Comparison of ENCODE assay signal across 8 cellular contexts in the genomic region with DNA sequence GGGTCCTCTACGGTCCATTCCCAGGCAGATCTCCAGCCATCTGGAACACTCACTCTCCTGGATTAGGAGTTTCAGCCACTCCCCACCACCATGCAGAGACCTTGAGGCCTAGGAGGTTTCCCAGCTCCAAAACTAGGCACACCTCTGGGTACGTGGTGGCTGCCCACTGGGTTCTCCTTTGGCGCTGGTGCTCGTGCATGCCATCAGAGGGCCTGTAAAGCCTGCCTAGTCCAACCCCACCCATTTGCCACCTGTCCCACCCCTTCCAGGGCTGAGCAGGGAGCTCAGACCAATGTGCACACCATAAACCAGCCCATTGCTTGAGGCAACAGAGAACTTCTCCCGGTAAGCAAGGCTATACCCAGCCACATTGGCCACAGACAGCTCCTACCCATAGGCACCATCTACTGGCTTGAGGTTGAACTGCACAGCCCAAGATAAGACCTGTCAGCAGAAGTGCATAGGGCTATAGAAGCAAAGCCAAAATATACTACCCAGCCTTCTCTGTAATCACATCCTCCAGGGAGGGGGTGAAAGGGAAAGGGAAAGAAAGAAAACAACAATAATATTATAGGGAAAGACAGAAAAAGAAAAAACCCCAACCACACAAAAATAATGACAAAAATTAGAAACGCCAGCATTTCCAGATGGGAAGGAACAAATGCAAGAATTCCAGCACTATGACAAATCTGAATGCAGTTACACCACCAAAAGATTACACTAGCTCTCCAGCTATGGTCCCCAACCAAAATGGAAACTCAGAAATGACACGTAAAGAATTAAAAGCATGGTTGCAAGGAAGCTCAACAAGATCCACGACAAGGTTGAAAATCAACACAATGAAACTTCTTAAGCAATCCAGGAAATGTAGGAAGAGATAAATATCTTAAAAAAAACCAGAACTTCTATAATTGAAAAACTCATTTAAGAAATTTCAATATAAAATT.
DNase-seq lines count a peak whose midpoint lies in the region; ATAC-seq, FAIRE-seq and TF ChIP-seq lines count a peak whose summit lies in the region.

No MANE protein-coding gene starts in this region.

- H3K4me2 ChIP-seq in A549 = no peak overlapping the region

- H3K9ac ChIP-seq in endodermal cell (ENCODE audit: extremely low read depth, low read length, poor library complexity, severe bottlenecking) = no peak overlapping the region

- intact Hi-C loops in natural killer cell (cut with micrococcal nuclease) = no loop called here

- H3K9me3 Mint-ChIP-seq in endodermal cell = peaks cover 13% of the 10 kb centered on the region
- no peaks in the 10 kb centered on the region for H3K9me3 Mint-ChIP-seq in natural killer cell
- H3K9me3 Mint-ChIP-seq in CD8-positive, alpha-beta memory T cell = peaks cover 0 to 4% (median 3%) of the 10 kb centered on the region in 5 donors

- ATAC-seq in A549 (peak; percentile 74 to 94; a peak in 5 of 6 replicates), natural killer cell (peak in 1 of 3 donors; percentile 72)

- H3K36me3 ChIP-seq in HAP-1 (replicated peaks) = no peaks in the 10 kb centered on the region
- no peaks in the 10 kb centered on the region for H3K36me3 ChIP-seq in SJCRH30
- no peaks in the 10 kb centered on the region for H3K36me3 ChIP-seq in endodermal cell (ENCODE audit: control insufficient read depth, insufficient read depth, low read length)
- H3K36me3 ChIP-seq in CD8-positive, alpha-beta memory T cell (ENCODE audit: insufficient read depth, low read length) = no peaks in the 10 kb centered on the region

- DNase-seq in A549 (ENCODE audit: low read depth in 1 of 2, low spot score in 1 of 2) (peak; percentile 15 to 52), GM12864 (ENCODE audit: low read depth) (peak; percentile 13), HAP-1 (ENCODE audit: low spot score in 2 of 2) (peak; percentile 5 to 52), KG1 (lab: John Stamatoyannopoulos, UW) (peak; percentile 11), SJCRH30 (peak; percentile 50 to 71), endodermal cell (peak; percentile 91), natural killer cell (no peak)
- DNase-seq in CD8-positive, alpha-beta memory T cell = no peak

- no peaks in the 10 kb centered on the region for H3K36me3 Mint-ChIP-seq in endodermal cell (ENCODE audit: low read depth)
- no peaks in the 10 kb centered on the region for H3K36me3 Mint-ChIP-seq in natural killer cell
- no peaks in the 10 kb centered on the region for H3K36me3 Mint-ChIP-seq in CD8-positive, alpha-beta memory T cell

- peak in 1 of 2 experiments; percentile 44; a peak in 2 of 5 replicates for TF ChIP-seq RAD21 in A549 (conservative IDR thresholded peaks at IDR 0.05 in 1 of 2, IDR thresholded peaks at IDR 0.05 in 1 of 2)

- in situ Hi-C loops in HAP-1 (cut with MboI; ENCODE audit: low sequenced_read_pairs) = no loop called here

- H3K4me1 Mint-ChIP-seq in endodermal cell = peaks cover 3% of the 10 kb centered on the region
- H3K4me1 Mint-ChIP-seq in natural killer cell = no peaks in the 10 kb centered on the region
- no peaks in the 10 kb centered on the region for H3K4me1 Mint-ChIP-seq in CD8-positive, alpha-beta memory T cell

- TF ChIP-seq CTCF in A549 (IDR thresholded peaks at IDR 0.05) = peak; percentile 18; the same call in 1 of the 3 replicates
- TF ChIP-seq CTCF in GM12864 (IDR thresholded peaks at IDR 0.05; ENCODE audit: low read depth, low read length, missing control alignments) = peak; percentile 91
- TF ChIP-seq CTCF in endodermal cell (conservative IDR thresholded peaks at IDR 0.05) = peak; percentile 85
- peak; percentile 21 for TF ChIP-seq CTCF in natural killer cell (IDR thresholded peaks at IDR 0.05)

- H3K27ac ChIP-seq in A549 (no peak overlapping the region), SJCRH30 (no peak overlapping the region), endodermal cell (ENCODE audit: low read depth, low read length) (no peak overlapping the region)
- H3K27ac ChIP-seq in CD8-positive, alpha-beta memory T cell (ENCODE audit: low read depth, low read length) = no peak overlapping the region

- CTCF ChIA-PET in A549 (lab: Yijun Ruan, JAX) = interaction anchor here (0.7 to 1.5 kb wide), 3 partner anchors 8 to 44 kb away, joined by 3 to 4 read pairs (median 3); no protein-coding TSS in a partner anchor
- CTCF ChIA-PET in CD8-positive, alpha-beta memory T cell (lab: Charles Lee) = no interaction called here

- no peak for TF ChIP-seq POLR2A in A549 (IDR thresholded peaks at IDR 0.05; ENCODE audit: low read length)

- WGBS in A549 (ENCODE audit: missing lambda C conversion rate) = 40% methylated on average over 8 of the region's 8 CpGs
- WGBS in endodermal cell (ENCODE audit: insufficient coverage in 1 of 2, insufficient read length in 1 of 2), 2 experiments = 83 to 96% methylated on average over 4 to 8 of the region's 8 CpGs

- no peak overlapping the region for H3K4me3 ChIP-seq in A549
- H3K4me3 ChIP-seq in GM12864 (ENCODE audit: low read depth, low read length) = no peak overlapping the region
- H3K4me3 ChIP-seq in HAP-1 = no peak overlapping the region
- no peak overlapping the region for H3K4me3 ChIP-seq in SJCRH30
- H3K4me3 ChIP-seq in endodermal cell (ENCODE audit: low read length) = no peak overlapping the region
- no peak overlapping the region for H3K4me3 ChIP-seq in CD8-positive, alpha-beta memory T cell (ENCODE audit: low read length)

- H3K9me3 ChIP-seq in A549 (no peaks in the 10 kb centered on the region), HAP-1 (no peaks in the 10 kb centered on the region), SJCRH30 (replicated peaks) (no peaks in the 10 kb centered on the region), endodermal cell (ENCODE audit: control insufficient read depth, low read length) (no peaks in the 10 kb centered on the region)
- H3K9me3 ChIP-seq in CD8-positive, alpha-beta memory T cell (ENCODE audit: low read length) = no peaks in the 10 kb centered on the region

- H3K27ac Mint-ChIP-seq in endodermal cell (no peak overlapping the region), natural killer cell (no peak overlapping the region)
- H3K27ac Mint-ChIP-seq in CD8-positive, alpha-beta memory T cell = no peak overlapping the region

- TF ChIP-seq EP300 in A549 (IDR thresholded peaks at IDR 0.05) = no peak

- H3K4me1 ChIP-seq in A549 (no peaks in the 10 kb centered on the region), HAP-1 (no peaks in the 10 kb centered on the region; the same call in 1 of the 2 replicates), SJCRH30 (no peaks in the 10 kb centered on the region), endodermal cell (ENCODE audit: control insufficient read depth, insufficient read depth, low read length) (no peaks in the 10 kb centered on the region)
- no peaks in the 10 kb centered on the region for H3K4me1 ChIP-seq in CD8-positive, alpha-beta memory T cell (ENCODE audit: insufficient read depth, low read length)

- no peak overlapping the region for H3K4me3 Mint-ChIP-seq in endodermal cell
- H3K4me3 Mint-ChIP-seq in natural killer cell = no peak overlapping the region
- H3K4me3 Mint-ChIP-seq in CD8-positive, alpha-beta memory T cell = no peak overlapping the region

- FAIRE-seq in A549 (lab: Jason Lieb, UNC) = no peak

- no peaks in the 10 kb centered on the region for H3K27me3 ChIP-seq in HAP-1 (ENCODE audit: low read depth)
- no peaks in the 10 kb centered on the region for H3K27me3 ChIP-seq in SJCRH30
- H3K27me3 ChIP-seq in endodermal cell (ENCODE audit: control insufficient read depth, insufficient read depth, low read length, poor library complexity, severe bottlenecking) = no peaks in the 10 kb centered on the region
- no peaks in the 10 kb centered on the region for H3K27me3 ChIP-seq in CD8-positive, alpha-beta memory T cell (ENCODE audit: insufficient read depth, low read length, poor library complexity, severe bottlenecking)

- peaks cover 2% of the 10 kb centered on the region for H3K27me3 Mint-ChIP-seq in endodermal cell (ENCODE audit: insufficient read depth)
- H3K27me3 Mint-ChIP-seq in natural killer cell (ENCODE audit: low read depth in 2 of 2) = peaks cover 0 to 3% of the 10 kb centered on the region in 2 donors
- H3K27me3 Mint-ChIP-seq in CD8-positive, alpha-beta memory T cell = peaks cover 2 to 14% of the 10 kb centered on the region in 2 donors

- POLR2A ChIA-PET in A549 (lab: Yijun Ruan, JAX) = interaction anchor here (0.6 kb wide), 1 partner anchor 397 kb away, joined by 3 read pairs; no protein-coding TSS in a partner anchor
- POLR2A ChIA-PET in CD8-positive, alpha-beta memory T cell (lab: Charles Lee) = no interaction called here

TF ChIP-seq in A549, 52 proteins besides CTCF, POLR2A, EP300 and RAD21:
- TF ChIP-seq ATOH8 (CRISPR knock-in tag; IDR thresholded peaks at IDR 0.05; ENCODE audit: low read depth) (no peak), MAFK (IDR thresholded peaks at IDR 0.05; ENCODE audit: partially characterized antibody) (peak; percentile 14)
TF ChIP-seq in A549: peak in this region for 1.

Comparison
In these comparisons a context has a peak if more than half of its experiments do, and no peak if none do; other contexts are left out.
1. DNase-seq: peak in A549 (2 of 2), GM12864 (single experiment), HAP-1 (2 of 2), KG1 (single experiment), SJCRH30 (2 of 2) and endodermal cell (single experiment); none in natural killer cell (single experiment) and CD8-positive, alpha-beta memory T cell (0 of 5).
2. CTCF ChIP-seq: peak in every context shown above with its lines; median percentile 91 in GM12864; 85 in endodermal cell; 21 in natural killer cell; 18 in A549.